In the genomic region with DNA sequence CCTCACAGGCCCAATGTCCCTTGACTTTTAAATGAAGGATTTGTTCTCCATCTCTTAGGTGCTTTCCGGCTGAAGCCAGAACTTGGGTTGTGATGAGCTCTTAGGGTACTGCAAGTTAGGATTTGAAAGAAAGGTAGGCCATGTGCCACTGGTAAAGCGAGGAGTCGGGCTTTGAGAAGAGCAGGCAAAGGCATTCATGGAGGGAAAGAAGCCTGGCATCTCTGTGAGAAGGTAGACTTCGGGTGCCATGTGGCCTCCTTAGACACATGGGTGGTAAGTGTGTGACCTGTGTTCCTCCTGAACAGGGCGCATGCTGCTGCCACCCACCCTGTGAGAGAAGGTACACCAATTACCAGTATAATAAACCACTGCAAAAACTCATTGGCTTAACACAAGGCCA, we compare ENCODE assay signal across 26 cellular contexts.
DNase-seq lines count a peak whose midpoint lies in the region; ATAC-seq and TF ChIP-seq lines count a peak whose summit lies in the region.
"Had no signal": no experiment of that assay in that cellular context is flagged by ENCODE, and none has a peak within 500 bp of the region (broad histone marks: within the 10 kb centered on the region; RNA-seq: fewer than 3 reads in every experiment).

No MANE protein-coding gene starts in this region.

- ATAC-seq in activated CD8-positive, alpha-beta T cell treated with anti-CD3 and anti-CD28 coated beads, Interleukin-2, amount 10 ng/mL, durations not matched to agents 7 days and 5 days: no peak
- ATAC-seq in activated CD8-positive, alpha-beta T cell treated with anti-CD3 and anti-CD28 coated beads for 36 hours: no peak
- no peak for ATAC-seq in DND-41 (ENCODE audit: insufficient read depth, low read depth)
- no peak for ATAC-seq in activated T-helper 17 cell treated with anti-CD3 and anti-CD28 coated beads, Interleukin-2, amount 50 U/mL, for 72 hours (replicated peaks)
- no peak for ATAC-seq in GM18867 (IDR thresholded peaks at IDR 0.05; ENCODE audit: unreplicated experiment)
- no peak for ATAC-seq in right cardiac atrium
- ATAC-seq: GM23338, K562, PC-3, Right ventricle myocardium inferior had no signal

- H3K36me3 Mint-ChIP-seq in activated CD8-positive, alpha-beta T cell treated with anti-CD3 and anti-CD28 coated beads, Interleukin-2, amount 10 ng/mL, durations not matched to agents 7 days and 5 days (ENCODE audit: low read depth): no peaks in the 10 kb centered on the region
- no peaks in the 10 kb centered on the region for H3K36me3 Mint-ChIP-seq in activated CD8-positive, alpha-beta T cell treated with anti-CD3 and anti-CD28 coated beads for 36 hours (ENCODE audit: low read depth)
- no peaks in the 10 kb centered on the region for H3K36me3 Mint-ChIP-seq in activated T-helper 17 cell treated with anti-CD3 and anti-CD28 coated beads, Interleukin-2, amount 50 U/mL, for 72 hours (ENCODE audit: low read depth)
- H3K36me3 Mint-ChIP-seq in CD4-positive, alpha-beta memory T cell: no peaks in the 10 kb centered on the region

- H4K20me1 ChIP-seq in DND-41 (ENCODE audit: insufficient read depth, low read length): no peaks in the 10 kb centered on the region
- no peaks in the 10 kb centered on the region for H4K20me1 ChIP-seq in hepatocyte (ENCODE audit: insufficient read depth, poor library complexity, severe bottlenecking)
- H4K20me1 ChIP-seq: BLaER1 treated with 17β-estradiol and CSF1 and Interleukin-3, amounts not matched to agents 10 nM and 100 nM had no signal

- H3K9me3 Mint-ChIP-seq in activated CD8-positive, alpha-beta T cell treated with anti-CD3 and anti-CD28 coated beads, Interleukin-2, amount 10 ng/mL, durations not matched to agents 7 days and 5 days (ENCODE audit: insufficient read depth): no peaks in the 10 kb centered on the region
- H3K9me3 Mint-ChIP-seq in activated CD8-positive, alpha-beta T cell treated with anti-CD3 and anti-CD28 coated beads for 36 hours: no peaks in the 10 kb centered on the region
- H3K9me3 Mint-ChIP-seq in activated T-helper 17 cell treated with anti-CD3 and anti-CD28 coated beads, Interleukin-2, amount 50 U/mL, for 72 hours: no peaks in the 10 kb centered on the region
- H3K9me3 Mint-ChIP-seq in CD4-positive, alpha-beta memory T cell: peaks cover 0 to 2% (median 0%) of the 10 kb centered on the region in 8 donors
- H3K9me3 Mint-ChIP-seq: CD4-positive, alpha-beta T cell; GM23338; H9 had no signal

- WGBS in hepatocyte (ENCODE audit: low lambda C conversion rate, missing lambda C conversion rate): 95% methylated on average over 5 of the region's 5 CpGs
- WGBS in right cardiac atrium: 97% methylated on average over 5 of the region's 5 CpGs

- H3K27ac ChIP-seq in DND-41 (ENCODE audit: low read length) (no peak overlapping the region), hepatocyte (peak overlapping the region; percentile 38), right cardiac atrium (ENCODE audit: low read length) (no peak overlapping the region)
- no peak overlapping the region for H3K27ac ChIP-seq in CD4-positive, alpha-beta memory T cell (ENCODE audit: low read depth, low read length)
- H3K27ac ChIP-seq: SJCRH30 had no signal

- H3K27ac Mint-ChIP-seq in activated CD8-positive, alpha-beta T cell treated with anti-CD3 and anti-CD28 coated beads, Interleukin-2, amount 10 ng/mL, durations not matched to agents 7 days and 5 days: peak overlapping the region; percentile 18
- no peak overlapping the region for H3K27ac Mint-ChIP-seq in activated CD8-positive, alpha-beta T cell treated with anti-CD3 and anti-CD28 coated beads for 36 hours
- peak overlapping the region; percentile 39 for H3K27ac Mint-ChIP-seq in activated T-helper 17 cell treated with anti-CD3 and anti-CD28 coated beads, Interleukin-2, amount 50 U/mL, for 72 hours
- peak overlapping the region in 1 of 7 donors; percentile 12 for H3K27ac Mint-ChIP-seq in CD4-positive, alpha-beta memory T cell
- H3K27ac Mint-ChIP-seq: CD4-positive, alpha-beta T cell; GM23338 had no signal

- no peak for DNase-seq in activated CD8-positive, alpha-beta T cell treated with anti-CD3 and anti-CD28 coated beads, Interleukin-2, amount 10 ng/mL, durations not matched to agents 7 days and 5 days
- DNase-seq in activated CD8-positive, alpha-beta T cell treated with anti-CD3 and anti-CD28 coated beads for 36 hours: no peak
- DNase-seq in DND-41 (no peak), hepatocyte (ENCODE audit: low spot score) (no peak), right cardiac atrium (no peak)
- DNase-seq in CD4-positive, alpha-beta memory T cell: no peak
- DNase-seq: AML-193; CD4-positive, alpha-beta T cell; COR-L47; DMS53; H9; Kasumi-1; MV-4-11; NCI-H1105; NCI-H1436 treated with DMSO at 0.1 percent for 48 hours; NCI-H187 treated with DMSO at 0.1 percent for 48 hours; NCI-H524; NCI-H748 treated with DMSO at 0.1 percent for 48 hours; PC-3; SJCRH30 had no signal

- no peak overlapping the region for H3K4me3 ChIP-seq in DND-41 (ENCODE audit: low read depth in 1 of 2, low read length in 2 of 2)
- H3K4me3 ChIP-seq in hepatocyte: no peak overlapping the region
- no peak overlapping the region for H3K4me3 ChIP-seq in CD4-positive, alpha-beta memory T cell (ENCODE audit: low read length in 2 of 2)
- H3K4me3 ChIP-seq in right cardiac atrium (ENCODE audit: low read length): no peak overlapping the region
- H3K4me3 ChIP-seq: BLaER1 treated with 17β-estradiol and CSF1 and Interleukin-3, amounts not matched to agents 10 nM and 100 nM; GM23338; K562; SJCRH30 had no signal

- H3K4me2 ChIP-seq in DND-41 (ENCODE audit: insufficient read depth, low read length): no peak overlapping the region
- H3K4me2 ChIP-seq in hepatocyte: no peak overlapping the region
- H3K4me2 ChIP-seq: BLaER1 treated with 17β-estradiol and CSF1 and Interleukin-3, amounts not matched to agents 10 nM and 100 nM; GM23338 had no signal

- H3K9me3 ChIP-seq in DND-41 (ENCODE audit: insufficient read depth, low read length, severe bottlenecking) (no peaks in the 10 kb centered on the region), hepatocyte (ENCODE audit: low read depth) (no peaks in the 10 kb centered on the region), right cardiac atrium (ENCODE audit: control insufficient read depth, low read length) (no peaks in the 10 kb centered on the region)
- H3K9me3 ChIP-seq in CD4-positive, alpha-beta memory T cell (ENCODE audit: control insufficient read depth in 1 of 2, low read length in 2 of 2): no peaks in the 10 kb centered on the region
- H3K9me3 ChIP-seq: BLaER1 treated with 17β-estradiol and CSF1 and Interleukin-3, amounts not matched to agents 10 nM and 100 nM; SJCRH30 had no signal

- H3K27me3 Mint-ChIP-seq in activated CD8-positive, alpha-beta T cell treated with anti-CD3 and anti-CD28 coated beads, Interleukin-2, amount 10 ng/mL, durations not matched to agents 7 days and 5 days (ENCODE audit: low read depth): peaks cover 3% of the 10 kb centered on the region
- no peaks in the 10 kb centered on the region for H3K27me3 Mint-ChIP-seq in activated CD8-positive, alpha-beta T cell treated with anti-CD3 and anti-CD28 coated beads for 36 hours
- no peaks in the 10 kb centered on the region for H3K27me3 Mint-ChIP-seq in activated T-helper 17 cell treated with anti-CD3 and anti-CD28 coated beads, Interleukin-2, amount 50 U/mL, for 72 hours
- H3K27me3 Mint-ChIP-seq in CD4-positive, alpha-beta memory T cell: no peaks in the 10 kb centered on the region
- H3K27me3 Mint-ChIP-seq: CD4-positive, alpha-beta T cell had no signal

- H3K79me2 ChIP-seq in DND-41 (ENCODE audit: insufficient read depth, low read length) (no peaks in the 10 kb centered on the region), hepatocyte (no peaks in the 10 kb centered on the region)

- H3K27me3 ChIP-seq in DND-41 (ENCODE audit: insufficient read depth, low read length, poor library complexity): no peaks in the 10 kb centered on the region
- no peaks in the 10 kb centered on the region for H3K27me3 ChIP-seq in hepatocyte
- no peaks in the 10 kb centered on the region for H3K27me3 ChIP-seq in CD4-positive, alpha-beta memory T cell (ENCODE audit: insufficient read depth, low read length)
- no peaks in the 10 kb centered on the region for H3K27me3 ChIP-seq in right cardiac atrium (ENCODE audit: control insufficient read depth, insufficient read depth)
- H3K27me3 ChIP-seq: BLaER1 treated with 17β-estradiol and CSF1 and Interleukin-3, amounts not matched to agents 10 nM and 100 nM; SJCRH30 had no signal

- H3K9me2 ChIP-seq in hepatocyte (replicated peaks; ENCODE audit: insufficient read depth): no peaks in the 10 kb centered on the region

- peak overlapping the region; percentile 20; the same call in 1 of the 2 replicates for H2AFZ ChIP-seq in DND-41 (ENCODE audit: low read depth, low read length)
- no peak overlapping the region for H2AFZ ChIP-seq in hepatocyte
- H2AFZ ChIP-seq: GM23338 had no signal

- H3K4me1 Mint-ChIP-seq in activated CD8-positive, alpha-beta T cell treated with anti-CD3 and anti-CD28 coated beads, Interleukin-2, amount 10 ng/mL, durations not matched to agents 7 days and 5 days (ENCODE audit: low read depth): peaks cover 20% of the 10 kb centered on the region
- H3K4me1 Mint-ChIP-seq in activated CD8-positive, alpha-beta T cell treated with anti-CD3 and anti-CD28 coated beads for 36 hours (ENCODE audit: low read depth): peaks cover 12% of the 10 kb centered on the region
- H3K4me1 Mint-ChIP-seq in activated T-helper 17 cell treated with anti-CD3 and anti-CD28 coated beads, Interleukin-2, amount 50 U/mL, for 72 hours: peaks cover 8% of the 10 kb centered on the region
- H3K4me1 Mint-ChIP-seq in CD4-positive, alpha-beta memory T cell: peaks cover 10 to 17% (median 11%) of the 10 kb centered on the region in 4 donors
- H3K4me1 Mint-ChIP-seq: GM23338, H9 had no signal

- TF ChIP-seq CTCF in activated CD8-positive, alpha-beta T cell treated with anti-CD3 and anti-CD28 coated beads for 36 hours (IDR thresholded peaks at IDR 0.05): no peak
- no peak for TF ChIP-seq CTCF in DND-41 (IDR thresholded peaks at IDR 0.05; ENCODE audit: borderline replicate concordance, extremely low read depth, low read length, poor library complexity, severe bottlenecking)
- TF ChIP-seq CTCF in hepatocyte (IDR thresholded peaks at IDR 0.05; ENCODE audit: poor library complexity): no peak

- peaks cover 15% of the 10 kb centered on the region for H3K4me1 ChIP-seq in DND-41 (ENCODE audit: insufficient read depth, low read length)
- peaks cover 18% of the 10 kb centered on the region for H3K4me1 ChIP-seq in hepatocyte (ENCODE audit: insufficient read depth)
- H3K4me1 ChIP-seq in CD4-positive, alpha-beta memory T cell (ENCODE audit: insufficient read depth, low read length): peaks cover 13% of the 10 kb centered on the region
- no peaks in the 10 kb centered on the region for H3K4me1 ChIP-seq in right cardiac atrium (ENCODE audit: control insufficient read depth, insufficient read depth, low read length)
- H3K4me1 ChIP-seq: SJCRH30 had no signal

- CTCF ChIA-PET in activated CD8-positive, alpha-beta T cell treated with anti-CD3 and anti-CD28 coated beads, Interleukin-2, amount 10 ng/mL, durations not matched to agents 7 days and 5 days (lab: Charles Lee): interaction anchor here (1.1 to 1.6 kb wide), 2 partner anchors 10 to 12 kb away, joined by 3 read pairs; no protein-coding TSS in a partner anchor
- CTCF ChIA-PET in activated CD8-positive, alpha-beta T cell treated with anti-CD3 and anti-CD28 coated beads for 36 hours (lab: Charles Lee): interaction anchor here (1.2 kb wide), 2 partner anchors 13 to 144 kb away, joined by 3 read pairs; no protein-coding TSS in a partner anchor
- CTCF ChIA-PET in CD4-positive, alpha-beta memory T cell (lab: Charles Lee; ENCODE audit: partially characterized antibody): no interaction called here

- POLR2A ChIA-PET in activated CD8-positive, alpha-beta T cell treated with anti-CD3 and anti-CD28 coated beads, Interleukin-2, amount 10 ng/mL, durations not matched to agents 7 days and 5 days (lab: Charles Lee): no interaction called here
- POLR2A ChIA-PET in activated CD8-positive, alpha-beta T cell treated with anti-CD3 and anti-CD28 coated beads for 36 hours (lab: Charles Lee): no interaction called here
- POLR2A ChIA-PET in CD4-positive, alpha-beta memory T cell (lab: Charles Lee; ENCODE audit: partially characterized antibody): no interaction called here

- intact Hi-C loops in activated CD8-positive, alpha-beta T cell treated with anti-CD3 and anti-CD28 coated beads for 36 hours (cut with micrococcal nuclease): no loop called here
- intact Hi-C loops in CD4-positive, alpha-beta memory T cell (cut with micrococcal nuclease): no loop called here
- intact Hi-C loops in right cardiac atrium (cut with DNase I): no loop called here

- no peak overlapping the region for H3K9ac ChIP-seq in DND-41 (ENCODE audit: low read depth, low read length)
- H3K9ac ChIP-seq: BLaER1 treated with 17β-estradiol and CSF1 and Interleukin-3, amounts not matched to agents 10 nM and 100 nM had no signal

- H3K4me3 Mint-ChIP-seq in activated CD8-positive, alpha-beta T cell treated with anti-CD3 and anti-CD28 coated beads, Interleukin-2, amount 10 ng/mL, durations not matched to agents 7 days and 5 days: no peak overlapping the region
- H3K4me3 Mint-ChIP-seq in activated CD8-positive, alpha-beta T cell treated with anti-CD3 and anti-CD28 coated beads for 36 hours: no peak overlapping the region
- no peak overlapping the region for H3K4me3 Mint-ChIP-seq in activated T-helper 17 cell treated with anti-CD3 and anti-CD28 coated beads, Interleukin-2, amount 50 U/mL, for 72 hours
- H3K4me3 Mint-ChIP-seq in CD4-positive, alpha-beta memory T cell: no peak overlapping the region
- H3K4me3 Mint-ChIP-seq: CD4-positive, alpha-beta T cell; GM23338; H9 had no signal

- H3K36me3 ChIP-seq in DND-41 (ENCODE audit: insufficient read depth, low read length) (no peaks in the 10 kb centered on the region), hepatocyte (replicated peaks; ENCODE audit: insufficient read depth, low read depth) (no peaks in the 10 kb centered on the region)
- H3K36me3 ChIP-seq in CD4-positive, alpha-beta memory T cell (ENCODE audit: insufficient read depth, low read length): no peaks in the 10 kb centered on the region
- H3K36me3 ChIP-seq: BLaER1 treated with 17β-estradiol and CSF1 and Interleukin-3, amounts not matched to agents 10 nM and 100 nM; SJCRH30 had no signal
